Comparison of ENCODE assay signal across 8 cellular contexts in the genomic region with DNA sequence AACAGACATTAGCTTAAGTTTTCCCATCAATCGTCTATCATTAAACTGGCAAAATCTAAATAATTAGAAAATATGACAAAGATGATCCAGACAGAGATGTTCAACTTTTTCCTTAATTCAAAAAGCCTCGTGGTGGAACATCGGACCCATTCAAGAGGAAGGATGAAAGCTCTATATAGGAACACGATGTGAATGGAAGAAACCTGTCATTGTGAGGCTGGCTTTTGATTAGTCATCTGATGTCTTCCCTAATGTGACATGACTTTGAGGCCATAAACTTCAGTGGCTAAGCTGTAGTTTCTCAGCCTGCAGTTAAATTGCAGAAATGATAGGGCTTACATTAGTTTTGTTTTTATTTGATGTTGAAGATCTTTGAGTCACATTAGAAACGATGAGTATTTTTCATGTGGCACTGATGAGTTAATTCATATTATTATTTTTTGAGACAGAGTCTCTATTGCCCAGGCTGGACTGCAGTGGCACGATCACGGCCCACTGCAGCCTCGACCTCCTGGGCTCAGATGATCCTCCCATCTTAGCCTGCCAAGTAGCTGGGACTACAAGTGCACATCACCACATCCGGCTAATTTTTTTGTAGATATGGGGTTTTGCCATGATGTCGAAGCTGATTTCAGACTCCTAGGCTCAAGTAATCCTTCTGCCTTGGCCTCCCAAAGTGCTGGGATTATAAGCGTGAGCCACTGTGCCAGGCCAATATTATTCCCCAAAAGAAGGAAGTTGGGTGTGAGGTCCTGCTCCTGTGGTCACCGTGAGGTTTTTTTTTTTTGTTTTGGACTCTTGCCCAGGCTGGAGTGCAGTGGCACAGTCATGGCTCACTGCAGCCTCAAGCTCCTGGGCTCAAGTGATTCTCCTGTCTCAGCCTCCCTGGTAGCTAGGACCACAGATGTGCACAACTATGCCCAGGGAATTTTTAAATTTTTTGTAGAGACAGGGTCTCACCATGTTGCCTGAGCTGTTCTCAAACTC. TPM values are rescaled to one million over a fixed set of nuclear protein-coding genes. Genes with fewer than 3 reads are reported as not detected.
A peak's percentile ranks its signal among the peaks of the same experiment; 100 is the strongest.
DNase-seq lines count a peak whose midpoint lies in the region; ATAC-seq and TF ChIP-seq lines count a peak whose summit lies in the region.

No MANE protein-coding gene starts in this region.

- H3K4me1 ChIP-seq in ACC112 (ENCODE audit: control insufficient read depth, insufficient read depth, low read length, unreplicated experiment) (peaks cover 7% of the 10 kb centered on the region), iPS-18a (ENCODE audit: control insufficient read depth, low read depth, low read length) (peaks cover 5% of the 10 kb centered on the region), thoracic aorta (ENCODE audit: control insufficient read depth in 1 of 2, low read depth in 2 of 2) (peaks cover 7 to 23% of the 10 kb centered on the region in 2 donors)

- H3K9me3 Mint-ChIP-seq in HFFc6: no peaks in the 10 kb centered on the region

- H3K36me3 ChIP-seq in ACC112 (ENCODE audit: insufficient read depth, low read length) (0 out of 2 replicates have a peak, but pooled peaks cover 10% of the 10 kb centered on the region), iPS-18a (ENCODE audit: control insufficient read depth, low read depth, low read length) (peaks cover 9% of the 10 kb centered on the region), thoracic aorta (peaks cover 13% of the 10 kb centered on the region)

- H3K36me3 Mint-ChIP-seq in HFFc6 (ENCODE audit: low read depth): peaks cover 12% of the 10 kb centered on the region; the same call in 1 of the 2 replicates

- H3K27ac Mint-ChIP-seq in HFFc6: peak overlapping the region; percentile 98

- ATAC-seq in thoracic aorta (ENCODE audit: insufficient number of reproducible peaks, low FRiP score, low read depth): no peak
- no peak for ATAC-seq in GM18511 (IDR thresholded peaks at IDR 0.05; ENCODE audit: unreplicated experiment)
- ATAC-seq in GM21528 (IDR thresholded peaks at IDR 0.05; ENCODE audit: low FRiP score, unreplicated experiment): no peak

- H2AFZ ChIP-seq in ACC112 (ENCODE audit: low read length, unreplicated experiment): no peak overlapping the region

- H3K9me3 ChIP-seq in iPS-18a (ENCODE audit: control insufficient read depth, low read depth, low read length): no peaks in the 10 kb centered on the region
- H3K9me3 ChIP-seq in thoracic aorta: no peaks in the 10 kb centered on the region

- H3K27ac ChIP-seq in ACC112 (ENCODE audit: low read depth, low read length) (peak overlapping the region; percentile 61), iPS-18a (ENCODE audit: low read length) (no peak overlapping the region), thoracic aorta (peak overlapping the region; percentile 93 to 98)

- H3K4me3 Mint-ChIP-seq in HFFc6: peak overlapping the region; percentile 89

- peaks cover 7% of the 10 kb centered on the region for H3K79me2 ChIP-seq in ACC112 (ENCODE audit: control insufficient read depth, insufficient read depth, low read length, unreplicated experiment)

- TF ChIP-seq CTCF in HFFc6 (IDR thresholded peaks at IDR 0.05) (no peak), thoracic aorta (IDR thresholded peaks at IDR 0.05) (no peak)

- H3K27me3 ChIP-seq in ACC112 (ENCODE audit: insufficient read depth, low read length): no peaks in the 10 kb centered on the region
- H3K27me3 ChIP-seq in iPS-18a (ENCODE audit: control insufficient read depth, insufficient read depth, low read length): no peaks in the 10 kb centered on the region
- H3K27me3 ChIP-seq in thoracic aorta (replicated peaks; ENCODE audit: insufficient read depth): no peaks in the 10 kb centered on the region

- H3K4me3 ChIP-seq in ACC112 (ENCODE audit: low read depth, low read length) (peak overlapping the region; percentile 87), iPS-18a (ENCODE audit: low read length) (peak overlapping the region; percentile 85), thoracic aorta (peak overlapping the region; percentile 97)

- H3K9ac ChIP-seq in iPS-18a (ENCODE audit: low read length): peak overlapping the region; percentile 53

- H3K27me3 Mint-ChIP-seq in HFFc6 (ENCODE audit: insufficient read depth): peaks cover 3% of the 10 kb centered on the region; the same call in 1 of the 2 replicates

- peaks cover 21% of the 10 kb centered on the region for H3K4me1 Mint-ChIP-seq in HFFc6 (ENCODE audit: low read depth)

- DNase-seq in HFFc6: no peak
- peak; percentile 28 to 37 for DNase-seq in activated T-cell treated with anti-CD3 and anti-CD28 coated beads, Interleukin-2, amount 50 U/mL, for 48 hours
- DNase-seq in thoracic aorta (ENCODE audit: low spot score): no peak
- no peak for DNase-seq in occipital lobe (lab: John Stamatoyannopoulos, UW)

RNA-seq across cellular contexts. Expression of a gene that starts 1.3 kb away (rescaled TPM):
- 100 to 1,000 TPM; 108 to 127 (median 123) TPM for total RNA-seq in HFFc6 (2021; fragmentation: NEBNext Ultra II Directional; extraction: Animal tissue kit (Norgen Biotek cat#: 25700))
- total RNA-seq in thoracic aorta (10 to 100 TPM; 28.7 to 42.6 TPM), occipital lobe (58.2 TPM)

RNA-seq across cellular contexts. Expression of a gene that starts 41.7 kb away (rescaled TPM):
- under 1 TPM; 0.12 to 0.56 (median 0.38) TPM for total RNA-seq in HFFc6 (2021; fragmentation: NEBNext Ultra II Directional; extraction: Animal tissue kit (Norgen Biotek cat#: 25700))
- total RNA-seq in thoracic aorta: 1 to 10 TPM in 1 of 2 donors, under 1 TPM in 1; 0.41 to 1.2 TPM
- 3.1 TPM for total RNA-seq in occipital lobe

RNA-seq across cellular contexts. Expression of a gene that starts 42.1 kb away (rescaled TPM):
- total RNA-seq in HFFc6 (2021; fragmentation: NEBNext Ultra II Directional; extraction: Animal tissue kit (Norgen Biotek cat#: 25700)): 1 to 10 TPM; 4.0 to 7.0 (median 5.0) TPM
- total RNA-seq in thoracic aorta: 10 to 100 TPM in 1 of 2 donors, 1 to 10 TPM in 1; 5.4 to 16.9 TPM
- total RNA-seq in occipital lobe: 4.4 TPM

Comparison
In these comparisons a context has a peak if more than half of its experiments do, and no peak if none do; other contexts are left out.
1. DNase-seq: peak in activated T-cell treated with anti-CD3 and anti-CD28 coated beads, Interleukin-2, amount 50 U/mL, for 48 hours (2 of 2); none in HFFc6 (single experiment), thoracic aorta (single experiment) and occipital lobe (single experiment).
2. Peak in every context shown above with its lines, with median percentiles within 50 percentile points of each other: H3K4me3 ChIP-seq.